Comparison of ENCODE assay signal across 8 cellular contexts in the genomic region with DNA sequence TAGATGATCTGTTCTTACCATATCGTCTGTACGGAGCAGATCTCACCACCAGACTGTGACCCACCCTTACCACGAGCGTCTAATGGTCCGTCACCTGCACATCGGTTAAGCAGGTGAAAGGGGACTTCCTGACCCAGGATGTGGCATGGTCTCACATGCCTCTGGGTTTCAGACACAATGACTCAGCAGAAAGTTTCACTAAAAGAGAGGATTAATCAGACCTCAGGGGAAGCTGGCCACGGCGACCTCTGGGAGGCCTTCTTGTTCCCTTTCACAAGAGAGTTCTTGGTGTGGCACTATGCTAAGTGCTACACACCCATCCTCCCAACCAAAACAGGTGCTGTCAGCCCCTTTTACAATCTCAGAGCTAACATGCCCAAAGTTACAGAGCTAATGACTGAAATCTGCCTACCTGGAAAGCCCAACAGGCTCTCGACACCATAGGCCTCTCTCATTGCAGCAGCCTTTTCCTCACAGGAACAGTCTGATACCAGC. TPM values are rescaled to one million over a fixed set of nuclear protein-coding genes. Genes with fewer than 3 reads are reported as not detected.
A peak's percentile ranks its signal among the peaks of the same experiment; 100 is the strongest.
DNase-seq lines count a peak whose midpoint lies in the region; ATAC-seq and TF ChIP-seq lines count a peak whose summit lies in the region.

No MANE protein-coding gene starts in this region.

- H3K9me2 ChIP-seq in hepatocyte (replicated peaks; ENCODE audit: insufficient read depth), result no peaks in the 10 kb centered on the region

- no peaks in the 10 kb centered on the region for H4K20me1 ChIP-seq in hepatocyte (ENCODE audit: insufficient read depth, poor library complexity, severe bottlenecking)

- H3K27ac ChIP-seq in HUES64 (ENCODE audit: low read depth, low read length) (peak overlapping the region; percentile 47; the same call in 1 of the 2 replicates), neuronal stem cell (replicated peaks; ENCODE audit: low read length) (peak overlapping the region; percentile 41), hepatocyte (no peak overlapping the region)

- no peaks in the 10 kb centered on the region for H3K79me1 ChIP-seq in neuronal stem cell (ENCODE audit: low read depth, low read length)

- no peak overlapping the region for H3K23ac ChIP-seq in neuronal stem cell (ENCODE audit: low read depth, low read length, poor library complexity)

- peak; percentile 94 for ATAC-seq in GM21619 (IDR thresholded peaks at IDR 0.05; ENCODE audit: unreplicated experiment)

- WGBS in HUES64, result 84% methylated on average over 9 of the region's 9 CpGs
- no CpG with 5 or more reads among the region's 9 CpGs for WGBS in neuronal stem cell (ENCODE audit: extremely low coverage in 2 of 2, insufficient read length in 2 of 2, insufficient replicate concordance in 1 of 2), 2 donors
- whole genome bisulfite sequencing in hepatocyte (ENCODE audit: low lambda C conversion rate, missing lambda C conversion rate), result 74% methylated on average over 9 of the region's 9 CpGs

- TF ChIP-seq CTCF in GM12873 (IDR thresholded peaks at IDR 0.05; ENCODE audit: insufficient read depth, low read depth, low read length, missing control alignments) (peak; percentile 24), hepatocyte (IDR thresholded peaks at IDR 0.05; ENCODE audit: poor library complexity) (no peak)

- H3K4me3 ChIP-seq in HUES64 (ENCODE audit: low read length) (no peak overlapping the region), neuronal stem cell (ENCODE audit: low read length in 2 of 2) (no peak overlapping the region), hepatocyte (no peak overlapping the region)

- no peak overlapping the region for H2BK120ac ChIP-seq in neuronal stem cell (ENCODE audit: low read depth, low read length)

- peak overlapping the region; percentile 38; the same call in 1 of the 2 replicates for H3K9ac ChIP-seq in HUES64 (ENCODE audit: low read depth, low read length)
- H3K9ac ChIP-seq in neuronal stem cell (ENCODE audit: low read depth, low read length, poor library complexity), result no peak overlapping the region

- H3K14ac ChIP-seq in neuronal stem cell (ENCODE audit: low read length), result no peak overlapping the region

- H2BK12ac ChIP-seq in neuronal stem cell (ENCODE audit: low read length), result no peak overlapping the region

- H3K4ac ChIP-seq in neuronal stem cell (ENCODE audit: low read length), result no peak overlapping the region

- H2AFZ ChIP-seq in neuronal stem cell (ENCODE audit: low read length), result no peak overlapping the region
- no peak overlapping the region for H2AFZ ChIP-seq in hepatocyte

- H3K18ac ChIP-seq in neuronal stem cell (ENCODE audit: low read length), result peak overlapping the region; percentile 49

- H3K36me3 ChIP-seq in HUES64 (ENCODE audit: insufficient read depth, low read length) (no peaks in the 10 kb centered on the region; the same call in 1 of the 2 replicates), neuronal stem cell (replicated peaks in 1 of 2; ENCODE audit: control insufficient read depth in 2 of 2, insufficient read depth in 2 of 2, low read length in 2 of 2) (peaks cover 0 to 16% of the 10 kb centered on the region in 2 donors), hepatocyte (replicated peaks; ENCODE audit: insufficient read depth, low read depth) (no peaks in the 10 kb centered on the region)

- no peak overlapping the region for H2BK5ac ChIP-seq in neuronal stem cell (ENCODE audit: low read length)

- H2AK5ac ChIP-seq in neuronal stem cell (ENCODE audit: low read depth, low read length), result no peak overlapping the region

- no peak overlapping the region for H3K4me2 ChIP-seq in neuronal stem cell (ENCODE audit: insufficient read depth, low read length, poor library complexity, severe bottlenecking)
- H3K4me2 ChIP-seq in hepatocyte, result no peak overlapping the region

- peak; percentile 22 for DNase-seq in activated gamma-delta T cell treated with anti-CD3 and anti-CD28 coated beads, Interleukin-2, amount 50 U/mL, for 16 hours (ENCODE audit: low read depth)
- DNase-seq in neuronal stem cell (ENCODE audit: low spot score) (no peak), hepatic stellate cell (ENCODE audit: low spot score) (no peak), hepatocyte (ENCODE audit: low spot score) (no peak), NCI-H748 treated with DMSO at 0.1 percent for 48 hours (lab: John Stamatoyannopoulos, UW) (no peak)

- H3K27me3 ChIP-seq in HUES64 (ENCODE audit: insufficient read depth, low read length) (no peaks in the 10 kb centered on the region), neuronal stem cell (ENCODE audit: control insufficient read depth in 3 of 3, insufficient read depth in 3 of 3, low read depth in 1 of 3, low read length in 3 of 3) (no peaks in the 10 kb centered on the region), hepatocyte (no peaks in the 10 kb centered on the region)

- H3K9me3 ChIP-seq in HUES64 (ENCODE audit: insufficient read depth, low read depth, low read length), result peaks cover under 1% of the 10 kb centered on the region; the same call in 1 of the 2 replicates
- peaks cover 0 to 2% of the 10 kb centered on the region in 2 donors for H3K9me3 ChIP-seq in neuronal stem cell (replicated peaks in 1 of 2; ENCODE audit: control insufficient read depth in 2 of 2, insufficient read depth in 1 of 2, low read depth in 1 of 2, low read length in 2 of 2)
- no peaks in the 10 kb centered on the region for H3K9me3 ChIP-seq in hepatocyte (ENCODE audit: low read depth)

- no peak overlapping the region for H4K91ac ChIP-seq in neuronal stem cell (ENCODE audit: low read depth, low read length, poor library complexity)

- no peak overlapping the region for H2BK15ac ChIP-seq in neuronal stem cell (ENCODE audit: low read length)

- H3K79me2 ChIP-seq in hepatocyte, result no peaks in the 10 kb centered on the region

- no peak overlapping the region for H4K8ac ChIP-seq in neuronal stem cell (ENCODE audit: low read depth, low read length)

- H3K4me1 ChIP-seq in HUES64 (ENCODE audit: insufficient read depth, low read length) (peaks cover 37% of the 10 kb centered on the region), neuronal stem cell (ENCODE audit: control insufficient read depth in 2 of 2, insufficient read depth in 1 of 2, low read depth in 1 of 2, low read length in 2 of 2) (peaks cover 25% of the 10 kb centered on the region in 2 donors), hepatocyte (ENCODE audit: insufficient read depth) (peaks cover 22% of the 10 kb centered on the region)

RNA-seq across cellular contexts. Expression of gene ADAMTS12, which starts 41.6 kb away (rescaled TPM):
- polyA plus RNA-seq in HUES64 (2013, experiment 1 of 2), result 6.8 TPM
- polyA plus RNA-seq in HUES64 (2013, experiment 2 of 2), result 8.3 TPM
- 11.1 TPM for polyA plus RNA-seq in neuronal stem cell (2013, experiment 1 of 2)
- 10.7 TPM for polyA plus RNA-seq in neuronal stem cell (2013, experiment 2 of 2)
- total RNA-seq in hepatocyte, result 8.7 and 8.9 TPM in 2 replicates
- polyA plus RNA-seq in hepatocyte, result 3.2 and 4.2 TPM in 2 replicates
